ENCODE assay signal across 11 cellular contexts in genomic region chr17:39867084-39867890, GRCh38. TPM values are rescaled to one million over a fixed set of nuclear protein-coding genes. Genes with fewer than 3 reads are reported as not detected.
A peak's percentile ranks its signal among the peaks of the same experiment; 100 is the strongest.
DNase-seq lines count a peak whose midpoint lies in the region; FAIRE-seq and TF ChIP-seq lines count a peak whose summit lies in the region.
"Had no signal": no experiment of that assay in that cellular context is flagged by ENCODE, and none has a peak within 500 bp of the region (broad histone marks: within the 10 kb centered on the region; RNA-seq: fewer than 3 reads in every experiment).

No MANE protein-coding gene starts in this region.

- H3K36me3 Mint-ChIP-seq in astrocyte (ENCODE audit: low read depth, unreplicated experiment) = no peaks in the 10 kb centered on the region

- in situ Hi-C loops in transverse colon (cut with MboI; ENCODE audit: low pct_ligation_motif_present in 1 of 4, low pct_unique_long_range_greater_than_20kb in 1 of 4, low sequenced_read_pairs in 3 of 4) = no loop called here
- in situ Hi-C loops in brain microvascular endothelial cell (cut with HindIII; ENCODE audit: low pct_ligation_motif_present, low sequenced_read_pairs) = no loop called here

- H3K27me3 Mint-ChIP-seq in astrocyte (ENCODE audit: low read depth, unreplicated experiment) = peaks cover 41% of the 10 kb centered on the region

- no peaks in the 10 kb centered on the region for H3K9me3 ChIP-seq in Karpas-422 (ENCODE audit: low read length)
- peaks cover 13% of the 10 kb centered on the region for H3K9me3 ChIP-seq in astrocyte (ENCODE audit: insufficient read depth, low read depth, low read length)
- H3K9me3 ChIP-seq in transverse colon = no peaks in the 10 kb centered on the region

- H3K27ac Mint-ChIP-seq in astrocyte (ENCODE audit: unreplicated experiment) = no peak overlapping the region

- H2AFZ ChIP-seq in Karpas-422 (ENCODE audit: low read length) (peak overlapping the region; percentile 80), astrocyte (ENCODE audit: low read depth, low read length) (peak overlapping the region; percentile 65)

- no peak overlapping the region for H3K4me3 Mint-ChIP-seq in astrocyte (ENCODE audit: unreplicated experiment)

- H3K9me3 Mint-ChIP-seq in astrocyte (ENCODE audit: unreplicated experiment) = no peaks in the 10 kb centered on the region

- H3K4me1 Mint-ChIP-seq in astrocyte (ENCODE audit: low read depth, unreplicated experiment) = no peaks in the 10 kb centered on the region

- H3K36me3 ChIP-seq in Karpas-422 (ENCODE audit: insufficient read depth, low read length) (no peaks in the 10 kb centered on the region), astrocyte (ENCODE audit: insufficient read depth, low read length) (no peaks in the 10 kb centered on the region), transverse colon (no peaks in the 10 kb centered on the region), brain microvascular endothelial cell (replicated peaks) (no peaks in the 10 kb centered on the region)

- TF ChIP-seq POLR2A in transverse colon (IDR thresholded peaks at IDR 0.05) = no peak

- H3K27me3 ChIP-seq in Karpas-422 (ENCODE audit: low read length) (no peaks in the 10 kb centered on the region), astrocyte (ENCODE audit: insufficient read depth, low read length) (peaks cover 61% of the 10 kb centered on the region), transverse colon (peaks cover 67% of the 10 kb centered on the region), brain microvascular endothelial cell (replicated peaks) (peaks cover 42% of the 10 kb centered on the region)

- H3K4me2 ChIP-seq in Karpas-422 (ENCODE audit: low read depth, low read length, poor library complexity, severe bottlenecking) (no peak overlapping the region), astrocyte (ENCODE audit: low read length) (no peak overlapping the region)
- H3K4me2 ChIP-seq: A549 had no signal

- TF ChIP-seq CTCF in astrocyte (IDR thresholded peaks at IDR 0.05; ENCODE audit: insufficient read depth, low read depth, low read length) = no peak
- no peak for TF ChIP-seq CTCF in transverse colon (IDR thresholded peaks at IDR 0.05)
- TF ChIP-seq CTCF in brain microvascular endothelial cell (IDR thresholded peaks at IDR 0.05; ENCODE audit: low read depth, low read length, missing control alignments) = no peak

- no peak overlapping the region for H3K9ac ChIP-seq in Karpas-422 (ENCODE audit: low read length)
- no peak overlapping the region for H3K9ac ChIP-seq in astrocyte (ENCODE audit: low read length)

- no peaks in the 10 kb centered on the region for H3K9me2 ChIP-seq in Karpas-422 (replicated peaks; ENCODE audit: insufficient read depth, low read length)

- 75 to 90% methylated on average over 7 to 21 of the region's 21 CpGs for WGBS in transverse colon (ENCODE audit: low coverage in 1 of 2), 2 donors

- TF ChIP-seq EP300 in transverse colon (IDR thresholded peaks at IDR 0.05; ENCODE audit: low read depth) = no peak

- H3K27ac ChIP-seq in Karpas-422 (ENCODE audit: low read length) = peak overlapping the region; percentile 98
- no peak overlapping the region for H3K27ac ChIP-seq in astrocyte (ENCODE audit: low read depth, low read length)
- peak overlapping the region; percentile 9 to 71 (median 54) for H3K27ac ChIP-seq in transverse colon
- H3K27ac ChIP-seq in brain microvascular endothelial cell = no peak overlapping the region
- H3K27ac ChIP-seq: A549 had no signal

- no peak for FAIRE-seq in astrocyte (lab: Jason Lieb, UNC)
- no peak for FAIRE-seq in urothelium cell line (lab: Jason Lieb, UNC)

- intact Hi-C loops in transverse colon (cut with DNase I; ENCODE audit: low total_unique reads) = no loop called here

- H3K4me1 ChIP-seq in Karpas-422 (ENCODE audit: low read length) (peaks cover 61% of the 10 kb centered on the region), astrocyte (ENCODE audit: insufficient read depth, low read length) (no peaks in the 10 kb centered on the region), transverse colon (peaks cover 0 to 17% (median 8%) of the 10 kb centered on the region in 4 donors)

- DNase-seq in activated naive CD4-positive, alpha-beta T cell treated with Interleukin-2 at 50 U/mL for 16 hours = peak; percentile 81
- no peak for DNase-seq in activated naive CD4-positive, alpha-beta T cell (lab: John Stamatoyannopoulos, UW)
- DNase-seq in Karpas-422 = no peak
- no peak for DNase-seq in astrocyte (ENCODE audit: low read depth)
- peak; percentile 42 for DNase-seq in transverse colon
- no peak for DNase-seq in brain microvascular endothelial cell
- no peak for DNase-seq in urothelium cell line (ENCODE audit: low spot score)
- no peak for DNase-seq in NK-92 treated with Interleukin-12 subunit alpha and Interleukin-12 subunit beta, amount 100 ng/mL, for 24 hours (lab: John Stamatoyannopoulos, UW)

- peaks cover 25% of the 10 kb centered on the region for H3K79me2 ChIP-seq in Karpas-422 (ENCODE audit: low read length)
- no peaks in the 10 kb centered on the region for H3K79me2 ChIP-seq in astrocyte (ENCODE audit: insufficient read depth, low read length)

- H4K20me1 ChIP-seq in Karpas-422 (ENCODE audit: insufficient read depth, low read depth, low read length) (no peaks in the 10 kb centered on the region), astrocyte (ENCODE audit: insufficient read depth, low read length) (no peaks in the 10 kb centered on the region)

- no peak overlapping the region for H3K4me3 ChIP-seq in Karpas-422 (ENCODE audit: low read length)
- H3K4me3 ChIP-seq in astrocyte (ENCODE audit: insufficient read depth, low read depth, low read length) = no peak overlapping the region
- peak overlapping the region in 1 of 4 donors; percentile 26 for H3K4me3 ChIP-seq in transverse colon
- H3K4me3 ChIP-seq in brain microvascular endothelial cell (ENCODE audit: low read depth, low read length) = no peak overlapping the region
- H3K4me3 ChIP-seq: A549, lung had no signal

RNA-seq across cellular contexts. Expression of gene ZPBP2, which starts 0.7 kb away (rescaled TPM):
- 3.9 and 10.4 TPM in 2 replicates for total RNA-seq in Karpas-422 (2014; rRNA removed; shearing (Covaris generic); ENCODE audit: low replicate concordance)
- not detected in 2 replicates for total RNA-seq in astrocyte
- total RNA-seq in transverse colon = under 1 TPM in 1 of 4 donors, not detected in 3; 0.27 TPM
- total RNA-seq: lung; T-helper 2 cell treated with Interferon-gamma antibody and Interleukin-4, amounts not matched to agents 100 ng/mL and 5 ng/mL, for 36 hours had no signal

RNA-seq across cellular contexts. Expression of gene IKZF3, which starts 3.2 kb away (rescaled TPM):
- total RNA-seq in Karpas-422 (2014; rRNA removed; shearing (Covaris generic); ENCODE audit: low replicate concordance) = 83.0 and 137 TPM in 2 replicates
- 0.34 and 0.41 TPM in 2 replicates for total RNA-seq in astrocyte
- 10 to 100 TPM in 1 of 4 donors, 1 to 10 TPM in 3; 2.2 to 13.5 (median 3.0) TPM for total RNA-seq in transverse colon

RNA-seq across cellular contexts. Expression of gene GSDMB, which starts 51.1 kb away (rescaled TPM):
- 14.8 and 21.3 TPM in 2 replicates for total RNA-seq in Karpas-422 (2014; rRNA removed; shearing (Covaris generic); ENCODE audit: low replicate concordance)
- total RNA-seq in astrocyte (12.1 and 12.4 TPM in 2 replicates), transverse colon (100 to 1,000 TPM; 109 to 142 (median 116) TPM)

Comparison
In these comparisons a context has a peak if more than half of its experiments do, and no peak if none do; other contexts are left out.
1. DNase-seq: peak in activated naive CD4-positive, alpha-beta T cell treated with Interleukin-2 at 50 U/mL for 16 hours (single experiment) and transverse colon (single experiment); none in activated naive CD4-positive, alpha-beta T cell (0 of 4), Karpas-422 (single experiment), astrocyte (single experiment), brain microvascular endothelial cell (single experiment), urothelium cell line (single experiment) and NK-92 treated with Interleukin-12 subunit alpha and Interleukin-12 subunit beta, amount 100 ng/mL, for 24 hours (single experiment).
2. H3K27ac ChIP-seq: peak in Karpas-422 (single experiment) and transverse colon (4 of 4); none in astrocyte (single experiment) and brain microvascular endothelial cell (single experiment).